16 cellular contexts compared by ENCODE assay signal in the genomic region with DNA sequence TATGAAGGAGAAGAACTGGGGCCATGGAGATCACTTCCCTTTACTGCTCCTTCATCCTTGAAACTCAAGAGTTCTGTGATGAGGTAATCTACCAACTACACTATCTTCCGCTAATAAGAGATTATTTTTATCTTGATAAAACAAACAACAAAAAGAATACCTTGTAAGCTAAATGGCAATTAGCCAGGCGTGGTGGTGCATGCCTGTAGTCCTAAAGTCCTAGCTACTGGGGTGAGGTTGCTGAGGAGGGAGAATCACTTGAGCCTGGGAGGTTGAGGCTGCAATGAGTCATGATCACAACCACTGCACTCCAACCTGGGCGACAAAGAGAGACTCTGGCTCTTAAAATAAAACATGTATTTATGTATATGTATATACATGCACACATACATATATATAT. TPM values are rescaled to one million over a fixed set of nuclear protein-coding genes. Genes with fewer than 3 reads are reported as not detected.
DNase-seq lines count a peak whose midpoint lies in the region; ATAC-seq, FAIRE-seq and TF ChIP-seq lines count a peak whose summit lies in the region.
"Had no signal": no experiment of that assay in that cellular context is flagged by ENCODE, and none has a peak within 500 bp of the region (broad histone marks: within the 10 kb centered on the region; RNA-seq: fewer than 3 reads in every experiment).

No MANE protein-coding gene starts in this region.

- H3K9ac ChIP-seq in mesendoderm (ENCODE audit: low read length): no peak overlapping the region
- H3K9ac ChIP-seq: BLaER1 had no signal

- H3K23ac ChIP-seq in mesendoderm (ENCODE audit: low read length): no peak overlapping the region

- H3K27me3 ChIP-seq in bronchial epithelial cell (ENCODE audit: control insufficient read depth, insufficient read depth, low read length) (no peaks in the 10 kb centered on the region), mesendoderm (ENCODE audit: insufficient read depth, low read length, poor library complexity) (no peaks in the 10 kb centered on the region), foreskin keratinocyte (no peaks in the 10 kb centered on the region)
- H3K27me3 ChIP-seq: BLaER1 had no signal

- no peak overlapping the region for H4K5ac ChIP-seq in mesendoderm (ENCODE audit: low read length)

- no peak overlapping the region for H2BK120ac ChIP-seq in mesendoderm (ENCODE audit: low read depth, low read length)

- H3K79me2 ChIP-seq in mesendoderm (ENCODE audit: control insufficient read depth, insufficient read depth, low read length): no peaks in the 10 kb centered on the region

- H3K18ac ChIP-seq in mesendoderm (ENCODE audit: low read length): no peak overlapping the region

- no peak for DNase-seq in GM12891 (ENCODE audit: insufficient read length, low spot score)
- DNase-seq in MV-4-11 (lab: John Stamatoyannopoulos, UW): peak; percentile 10
- peak; percentile 26 for DNase-seq in bronchial epithelial cell (ENCODE audit: low read depth)
- peak; percentile 30 for DNase-seq in mesendoderm
- no peak for DNase-seq in foreskin keratinocyte
- no peak for DNase-seq in cerebellar cortex (ENCODE audit: low spot score)
- DNase-seq in NCI-H2029 (lab: John Stamatoyannopoulos, UW): no peak
- DNase-seq: 8988T; AML-193; CD8-positive, alpha-beta memory T cell; DND-41; GDM1; HCEC 1CT had no signal

- H3K79me1 ChIP-seq in mesendoderm (ENCODE audit: low read length): no peaks in the 10 kb centered on the region

- H2BK5ac ChIP-seq in mesendoderm (ENCODE audit: low read length): no peak overlapping the region

- no peak overlapping the region for H3K4ac ChIP-seq in mesendoderm (ENCODE audit: low read depth, low read length)

- no peak overlapping the region for H3K27ac ChIP-seq in mesendoderm (ENCODE audit: low read depth, low read length)
- H3K27ac ChIP-seq in foreskin keratinocyte: no peak overlapping the region
- H3K27ac ChIP-seq: BLaER1 had no signal

- ATAC-seq in HG03342 (IDR thresholded peaks at IDR 0.05; ENCODE audit: unreplicated experiment): no peak
- ATAC-seq in foreskin keratinocyte: no peak

- H3K4me1 ChIP-seq in mesendoderm (ENCODE audit: control insufficient read depth, low read depth, low read length) (no peaks in the 10 kb centered on the region), foreskin keratinocyte (no peaks in the 10 kb centered on the region)
- H3K4me1 ChIP-seq: BLaER1 had no signal

- H3K36me3 ChIP-seq in bronchial epithelial cell (ENCODE audit: control insufficient read depth, insufficient read depth, low read length) (no peaks in the 10 kb centered on the region), mesendoderm (ENCODE audit: control insufficient read depth, insufficient read depth, low read length) (no peaks in the 10 kb centered on the region)

- H3K4me2 ChIP-seq in mesendoderm (ENCODE audit: low read length): no peak overlapping the region
- H3K4me2 ChIP-seq: BLaER1 had no signal

- no peak overlapping the region for H3K56ac ChIP-seq in mesendoderm (ENCODE audit: low read length)

- H3K4me3 ChIP-seq in bronchial epithelial cell (ENCODE audit: low read depth, low read length): no peak overlapping the region
- H3K4me3 ChIP-seq in mesendoderm (ENCODE audit: low read length): no peak overlapping the region
- H3K4me3 ChIP-seq: BLaER1 had no signal

- no peak overlapping the region for H2BK15ac ChIP-seq in mesendoderm (replicated peaks; ENCODE audit: low read depth)

- no peak overlapping the region for H2AK5ac ChIP-seq in mesendoderm (ENCODE audit: low read length)

- no peak for TF ChIP-seq CTCF in bronchial epithelial cell (IDR thresholded peaks at IDR 0.05; ENCODE audit: insufficient read depth, low read length, severe bottlenecking)
- no peak for TF ChIP-seq CTCF in foreskin keratinocyte (conservative IDR thresholded peaks at IDR 0.05)

- no peak overlapping the region for H4K8ac ChIP-seq in mesendoderm (ENCODE audit: low read depth, low read length)

- TF ChIP-seq POLR2A in GM12891 (IDR thresholded peaks at IDR 0.05; ENCODE audit: low read depth, low read length): no peak

- no peak for FAIRE-seq in GM12891 (lab: Jason Lieb, UNC)
- no peak for FAIRE-seq in bronchial epithelial cell (lab: Jason Lieb, UNC)
- FAIRE-seq: GM19239 had no signal

- no CpG with 5 or more reads among the region's 3 CpGs for WGBS in mesendoderm (ENCODE audit: extremely low coverage, insufficient coverage, low lambda C conversion rate)

TF ChIP-seq in GM12891, 5 proteins besides CTCF, POLR2A, EP300 and RAD21:
- TF ChIP-seq SPI1 (IDR thresholded peaks at IDR 0.05; ENCODE audit: low read depth, low read length) (0 out of 2 replicates have a peak, but pooled peaks have one; percentile 1), TAF1 (IDR thresholded peaks at IDR 0.05; ENCODE audit: low read depth, low read length) (no peak), POLR2AphosphoS5 (IDR thresholded peaks at IDR 0.05; ENCODE audit: low read depth, low read length) (no peak), PAX5 (IDR thresholded peaks at IDR 0.05; ENCODE audit: insufficient read depth, low read length, severe bottlenecking) (no peak)
TF ChIP-seq in GM12891: peak in this region for 1.

RNA-seq across cellular contexts. Expression of a gene that starts 47.4 kb away (rescaled TPM):
- 10.4 TPM for polyA plus RNA-seq in GM12891 (2012; ENCODE audit: low read depth, missing spikeins)
- total RNA-seq in bronchial epithelial cell (8.4 and 9.2 TPM in 2 replicates), foreskin keratinocyte (14.1 and 15.2 TPM in 2 replicates)
- polyA plus RNA-seq in mesendoderm (2013, experiment 1 of 2): 15.8 TPM
- polyA plus RNA-seq in mesendoderm (2013, experiment 2 of 2): 15.6 TPM
- 5.3 and 7.5 TPM in 2 replicates for polyA plus RNA-seq in foreskin keratinocyte

RNA-seq across cellular contexts. Expression of a gene that starts 47.4 kb away (rescaled TPM):
- 0.40 TPM for polyA plus RNA-seq in GM12891 (2012; ENCODE audit: low read depth, missing spikeins)
- total RNA-seq in bronchial epithelial cell (1.4 and 1.6 TPM in 2 replicates), foreskin keratinocyte (0.54 and 0.92 TPM in 2 replicates)
- 1.3 TPM for polyA plus RNA-seq in mesendoderm (2013, experiment 1 of 2)
- polyA plus RNA-seq in mesendoderm (2013, experiment 2 of 2): 1.3 TPM
- 0.18 and 0.23 TPM in 2 replicates for polyA plus RNA-seq in foreskin keratinocyte

Comparison
In these comparisons a context has a peak if more than half of its experiments do, and no peak if none do; other contexts are left out.
1. DNase-seq: peak in MV-4-11 (single experiment), bronchial epithelial cell (single experiment) and mesendoderm (single experiment); none in GM12891 (single experiment), foreskin keratinocyte (0 of 2), cerebellar cortex (single experiment) and NCI-H2029 (single experiment).